ENCODE assay signal across 31 cellular contexts in genomic region chr7:133682364-133683181, GRCh38.
A peak's percentile ranks its signal among the peaks of the same experiment; 100 is the strongest.
DNase-seq lines count a peak whose midpoint lies in the region; ATAC-seq, FAIRE-seq and TF ChIP-seq lines count a peak whose summit lies in the region.
"Had no signal": no experiment of that assay in that cellular context is flagged by ENCODE, and none has a peak within 500 bp of the region (broad histone marks: within the 10 kb centered on the region; RNA-seq: fewer than 3 reads in every experiment).

No MANE protein-coding gene starts in this region.

- RAD21 ChIA-PET in GM12878 (lab: Charles Lee; ENCODE audit: unreplicated experiment) = no interaction called here

- no peak for FAIRE-seq in GM12878 (lab: Jason Lieb, UNC)
- FAIRE-seq: A204.1, HTR-8/SVneo, urothelium cell line had no signal

- CTCF ChIA-PET in GM12878 (lab: Yijun Ruan, JAX) = interaction anchor here (0.6 kb wide), 1 partner anchor 69 kb away, joined by 3 read pairs; no protein-coding TSS in a partner anchor

- no peak overlapping the region for H3K27ac ChIP-seq in GM12878 (ENCODE audit: control insufficient read depth, insufficient read depth)
- H3K27ac ChIP-seq: foreskin keratinocyte, PC-9, spleen, testis had no signal

- H3K4me3 Mint-ChIP-seq in activated T-helper 1 cell treated with anti-CD3 and anti-CD28 coated beads, Interleukin-12 subunit alpha, Interleukin-12 subunit beta, Interleukin-2, Interleukin-4 antibody, amounts not matched to agents 30 ng/mL and 10 ng/mL and 1 ng/mL, durations not matched to agents 14 hours and 24 hours and 36 hours = no peak overlapping the region
- H3K4me3 Mint-ChIP-seq: CD8-positive, alpha-beta memory T cell; GM23338; memory B cell; stimulated activated naive B cell treated with anti-CD40 and anti-IgM and Interleukin-4, amounts not matched to agents 10 μg/mL and 1 μg/mL and 100 μg/mL, for 72 hours; T-cell had no signal

- intact Hi-C loops in GM12878 (cut with micrococcal nuclease; ENCODE audit: unreplicated experiment) = no loop called here
- intact Hi-C loops in activated T-helper 1 cell treated with anti-CD3 and anti-CD28 coated beads, Interleukin-12 subunit alpha, Interleukin-12 subunit beta, Interleukin-2, Interleukin-4 antibody, amounts not matched to agents 30 ng/mL and 10 ng/mL and 1 ng/mL, durations not matched to agents 14 hours and 24 hours and 36 hours (cut with micrococcal nuclease) = no loop called here

- H4K20me1 ChIP-seq in GM12878 (ENCODE audit: control insufficient read depth, insufficient read depth) = no peaks in the 10 kb centered on the region

- no peaks in the 10 kb centered on the region for H3K79me2 ChIP-seq in GM12878 (ENCODE audit: control insufficient read depth, insufficient read depth, low read length)

- SMC1A ChIA-PET in GM12878 (lab: Charles Lee; ENCODE audit: uncharacterized antibody, unreplicated experiment) = no interaction called here

- POLR2A ChIA-PET in GM12878 (lab: Charles Lee) = no interaction called here

- H3K4me3 ChIP-seq in GM12878 = no peak overlapping the region
- no peak overlapping the region for H3K4me3 ChIP-seq in foreskin fibroblast (ENCODE audit: low read depth in 1 of 2, low read length in 2 of 2)
- H3K4me3 ChIP-seq: GM23338, PC-9, spleen, testis had no signal

- no peaks in the 10 kb centered on the region for H3K4me1 ChIP-seq in GM12878 (ENCODE audit: control insufficient read depth, insufficient read depth, low read length)
- H3K4me1 ChIP-seq: foreskin keratinocyte, spleen had no signal

- H3K4me2 ChIP-seq in GM12878 (ENCODE audit: control insufficient read depth, insufficient read depth) = no peak overlapping the region
- H3K4me2 ChIP-seq: GM23338, PC-9 had no signal

- TF ChIP-seq RAD21 in GM12878 (IDR thresholded peaks at IDR 0.05; ENCODE audit: insufficient read depth, low read depth, low read length) = no peak

- no peaks in the 10 kb centered on the region for H3K36me3 Mint-ChIP-seq in activated T-helper 1 cell treated with anti-CD3 and anti-CD28 coated beads, Interleukin-12 subunit alpha, Interleukin-12 subunit beta, Interleukin-2, Interleukin-4 antibody, amounts not matched to agents 30 ng/mL and 10 ng/mL and 1 ng/mL, durations not matched to agents 14 hours and 24 hours and 36 hours (ENCODE audit: low read depth)

- 44% methylated on average over 9 of the region's 9 CpGs for WGBS in GM12878 (ENCODE audit: insufficient coverage, insufficient replicate concordance, low lambda C conversion rate, missing lambda C conversion rate)

- TF ChIP-seq CTCF in GM12878 (IDR thresholded peaks at IDR 0.05 in 2 of 3, conservative IDR thresholded peaks at IDR 0.05 in 1 of 3; ENCODE audit: control insufficient read depth in 2 of 3, extremely low read depth in 1 of 3, insufficient read depth in 1 of 3, low read depth in 3 of 3, low read length in 3 of 3) (no peak), foreskin fibroblast (IDR thresholded peaks at IDR 0.05; ENCODE audit: low read depth, low read length) (no peak)

- H3K9me3 ChIP-seq in GM12878 (replicated peaks; ENCODE audit: control insufficient read depth, insufficient read depth, low read length) = no peaks in the 10 kb centered on the region
- H3K9me3 ChIP-seq: spleen, testis had no signal

- no peaks in the 10 kb centered on the region for H3K4me1 Mint-ChIP-seq in activated T-helper 1 cell treated with anti-CD3 and anti-CD28 coated beads, Interleukin-12 subunit alpha, Interleukin-12 subunit beta, Interleukin-2, Interleukin-4 antibody, amounts not matched to agents 30 ng/mL and 10 ng/mL and 1 ng/mL, durations not matched to agents 14 hours and 24 hours and 36 hours (ENCODE audit: low read depth)
- H3K4me1 Mint-ChIP-seq: CD8-positive, alpha-beta memory T cell; T-cell had no signal

- no peak for TF ChIP-seq EP300 in GM12878 (IDR thresholded peaks at IDR 0.05; ENCODE audit: borderline replicate concordance in 1 of 2, control insufficient read depth in 1 of 2, low read depth in 2 of 2, low read length in 2 of 2)

- no peak for DNase-seq in activated CD4-positive, CD25-positive, alpha-beta regulatory T cell treated with anti-CD3 and anti-CD28 coated beads, Interleukin-2, amount 50 U/mL, for 72 hours
- peak; percentile 18 for DNase-seq in DMS79 (lab: John Stamatoyannopoulos, UW)
- peak; percentile 44 for DNase-seq in NCI-H2107 (lab: John Stamatoyannopoulos, UW)
- no peak for DNase-seq in GM12878 (ENCODE audit: low read depth, low spot score)
- no peak for DNase-seq in activated T-helper 1 cell treated with anti-CD3 and anti-CD28 coated beads, Interleukin-12 subunit alpha, Interleukin-12 subunit beta, Interleukin-2, Interleukin-4 antibody, amounts not matched to agents 30 ng/mL and 10 ng/mL and 1 ng/mL, durations not matched to agents 14 hours and 24 hours and 36 hours (ENCODE audit: low spot score)
- no peak for DNase-seq in foreskin fibroblast
- DNase-seq in activated CD8-positive, alpha-beta memory T cell treated with anti-CD3 and anti-CD28 coated beads, Interleukin-2, amount 50 U/mL, for 48 hours = no peak
- DNase-seq: amniotic stem cell; CD8-positive, alpha-beta memory T cell; DMS53; effector CD8-positive, alpha-beta T cell; erythroblast; foreskin keratinocyte; Karpas-422; NCI-H2029 treated with DMSO at 0.1 percent for 48 hours; NCI-H510A; nucleus accumbens; PC-9; SHP77; spleen; stimulated activated CD4-positive, alpha-beta T cell treated with anti-CD3 and anti-CD28 coated beads, Interleukin-4, amount 100 ng/mL, for 1 hour; stimulated activated naive B cell treated with anti-CD40 and anti-IgM and Interleukin-4, amounts not matched to agents 10 μg/mL and 1 μg/mL and 100 μg/mL, for 72 hours; T-cell; testis had no signal

- no peaks in the 10 kb centered on the region for H3K27me3 Mint-ChIP-seq in activated T-helper 1 cell treated with anti-CD3 and anti-CD28 coated beads, Interleukin-12 subunit alpha, Interleukin-12 subunit beta, Interleukin-2, Interleukin-4 antibody, amounts not matched to agents 30 ng/mL and 10 ng/mL and 1 ng/mL, durations not matched to agents 14 hours and 24 hours and 36 hours (ENCODE audit: insufficient read depth)
- H3K27me3 Mint-ChIP-seq: CD8-positive, alpha-beta memory T cell; memory B cell; stimulated activated naive B cell treated with anti-CD40 and anti-IgM and Interleukin-4, amounts not matched to agents 10 μg/mL and 1 μg/mL and 100 μg/mL, for 72 hours; T-cell had no signal

- TF ChIP-seq POLR2A in GM12878 (IDR thresholded peaks at IDR 0.05; ENCODE audit: low read depth, low read length) = no peak

- no peak overlapping the region for H3K9ac ChIP-seq in GM12878 (ENCODE audit: control insufficient read depth, insufficient read depth, low read length)

- in situ Hi-C loops in GM12878 (cut with MboI) = no loop called here

- no peaks in the 10 kb centered on the region for H3K36me3 ChIP-seq in GM12878 (ENCODE audit: control insufficient read depth in 2 of 2, insufficient read depth in 2 of 2, low read length in 1 of 2)

- H3K27ac Mint-ChIP-seq in activated T-helper 1 cell treated with anti-CD3 and anti-CD28 coated beads, Interleukin-12 subunit alpha, Interleukin-12 subunit beta, Interleukin-2, Interleukin-4 antibody, amounts not matched to agents 30 ng/mL and 10 ng/mL and 1 ng/mL, durations not matched to agents 14 hours and 24 hours and 36 hours = no peak overlapping the region
- H3K27ac Mint-ChIP-seq: activated T-helper 2 cell treated with anti-CD3 and anti-CD28 coated beads, Interferon-gamma antibody, Interleukin-2, Interleukin-4, amounts not matched to agents 10 μg/mL and 5 μg/mL and 100 μg/mL, durations not matched to agents 14 hours and 24 hours and 36 hours; GM23338; memory B cell; stimulated activated naive B cell treated with anti-CD40 and anti-IgM and Interleukin-4, amounts not matched to agents 10 μg/mL and 1 μg/mL and 100 μg/mL, for 72 hours; T-cell had no signal

- H3K9me3 Mint-ChIP-seq in activated T-helper 1 cell treated with anti-CD3 and anti-CD28 coated beads, Interleukin-12 subunit alpha, Interleukin-12 subunit beta, Interleukin-2, Interleukin-4 antibody, amounts not matched to agents 30 ng/mL and 10 ng/mL and 1 ng/mL, durations not matched to agents 14 hours and 24 hours and 36 hours = no peaks in the 10 kb centered on the region
- H3K9me3 Mint-ChIP-seq: activated T-helper 2 cell treated with anti-CD3 and anti-CD28 coated beads, Interferon-gamma antibody, Interleukin-2, Interleukin-4, amounts not matched to agents 10 μg/mL and 5 μg/mL and 100 μg/mL, durations not matched to agents 14 hours and 24 hours and 36 hours; CD8-positive, alpha-beta memory T cell; GM23338; memory B cell; T-cell had no signal

- no peak overlapping the region for H2AFZ ChIP-seq in GM12878 (ENCODE audit: control insufficient read depth, low read depth, low read length)
- H2AFZ ChIP-seq: GM23338, PC-9 had no signal

- BruUV-seq in GM12878 (replicated peaks; lab: Mats Ljungman, UMichigan) = no TSS peak

- H3K27me3 ChIP-seq in GM12878 (replicated peaks in 1 of 2; ENCODE audit: control insufficient read depth in 2 of 2, insufficient read depth in 2 of 2, low read length in 1 of 2) = no peaks in the 10 kb centered on the region
- H3K27me3 ChIP-seq: foreskin keratinocyte, spleen, testis had no signal

- ATAC-seq in activated CD4-positive, CD25-positive, alpha-beta regulatory T cell treated with anti-CD3 and anti-CD28 coated beads, Interleukin-2, amount 50 U/mL, for 24 hours = peak; percentile 41 to 51
- ATAC-seq in GM12878 = no peak
- ATAC-seq: foreskin keratinocyte; GM23338; stimulated activated naive B cell treated with anti-CD40 and anti-IgM and Interleukin-4, amounts not matched to agents 10 μg/mL and 1 μg/mL and 100 μg/mL, for 72 hours; T-cell had no signal

TF ChIP-seq in GM12878, 131 proteins besides CTCF, POLR2A, EP300 and RAD21:
- TF ChIP-seq RUNX3 (IDR thresholded peaks at IDR 0.05; ENCODE audit: low read length) (peak; percentile 55), BHLHE40 (IDR thresholded peaks at IDR 0.05; ENCODE audit: borderline replicate concordance in 1 of 2, low read depth in 2 of 2, low read length in 1 of 2) (0 out of 4 replicates have a peak, but pooled peaks of 1 of the 2 experiments have one; percentile 8), POU2F2 (IDR thresholded peaks at IDR 0.05; ENCODE audit: borderline replicate concordance, low read depth, low read length) (peak; percentile 49; the same call in 1 of the 3 replicates), ZZZ3 (IDR thresholded peaks at IDR 0.05; ENCODE audit: control insufficient read depth, insufficient read length, low read depth) (no peak), SPI1 (IDR thresholded peaks at IDR 0.05; ENCODE audit: borderline replicate concordance, insufficient read depth, low read depth, low read length) (no peak)

Comparison
In these comparisons a context has a peak if more than half of its experiments do, and no peak if none do; other contexts are left out.
1. DNase-seq: peak in DMS79 (single experiment) and NCI-H2107 (single experiment); none in activated CD4-positive, CD25-positive, alpha-beta regulatory T cell treated with anti-CD3 and anti-CD28 coated beads, Interleukin-2, amount 50 U/mL, for 72 hours (single experiment), GM12878 (single experiment), activated T-helper 1 cell treated with anti-CD3 and anti-CD28 coated beads, Interleukin-12 subunit alpha, Interleukin-12 subunit beta, Interleukin-2, Interleukin-4 antibody, amounts not matched to agents 30 ng/mL and 10 ng/mL and 1 ng/mL, durations not matched to agents 14 hours and 24 hours and 36 hours (single experiment), foreskin fibroblast (0 of 2) and activated CD8-positive, alpha-beta memory T cell treated with anti-CD3 and anti-CD28 coated beads, Interleukin-2, amount 50 U/mL, for 48 hours (single experiment).